Comparison of ENCODE assay signal across 1 cellular context in the genomic region with DNA sequence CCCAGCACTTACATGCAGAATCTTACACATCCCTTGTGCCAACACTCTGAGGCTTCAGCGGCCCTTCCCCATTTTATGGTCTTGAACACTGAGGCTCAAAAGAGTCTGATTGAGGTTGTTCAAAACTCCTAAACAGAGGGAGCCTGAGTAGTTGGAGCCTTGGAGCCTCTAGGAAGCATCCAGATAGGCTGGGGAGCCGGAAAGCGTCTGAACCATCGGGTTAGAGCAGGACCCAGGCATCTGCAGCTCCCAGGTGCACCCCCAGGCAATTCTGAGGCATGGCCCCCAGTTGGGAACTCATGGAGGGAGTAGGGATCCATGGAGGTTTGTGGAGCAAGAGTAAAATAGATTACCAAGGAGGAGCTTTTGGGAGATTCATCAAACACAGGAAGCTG.
TF ChIP-seq lines count a peak whose summit lies in the region.

No MANE protein-coding gene starts in this region.

TF ChIP-seq in HepG2, 621 proteins besides CTCF, POLR2A, EP300 and RAD21:
- TF ChIP-seq, protein P1, sequence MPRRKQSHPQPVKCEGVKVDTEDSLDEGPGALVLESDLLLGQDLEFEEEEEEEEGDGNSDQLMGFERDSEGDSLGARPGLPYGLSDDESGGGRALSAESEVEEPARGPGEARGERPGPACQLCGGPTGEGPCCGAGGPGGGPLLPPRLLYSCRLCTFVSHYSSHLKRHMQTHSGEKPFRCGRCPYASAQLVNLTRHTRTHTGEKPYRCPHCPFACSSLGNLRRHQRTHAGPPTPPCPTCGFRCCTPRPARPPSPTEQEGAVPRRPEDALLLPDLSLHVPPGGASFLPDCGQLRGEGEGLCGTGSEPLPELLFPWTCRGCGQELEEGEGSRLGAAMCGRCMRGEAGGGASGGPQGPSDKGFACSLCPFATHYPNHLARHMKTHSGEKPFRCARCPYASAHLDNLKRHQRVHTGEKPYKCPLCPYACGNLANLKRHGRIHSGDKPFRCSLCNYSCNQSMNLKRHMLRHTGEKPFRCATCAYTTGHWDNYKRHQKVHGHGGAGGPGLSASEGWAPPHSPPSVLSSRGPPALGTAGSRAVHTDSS (CRISPR knock-in tag; conservative IDR thresholded peaks at IDR 0.05), result no peak
- TF ChIP-seq ZNF629 (CRISPR knock-in tag; conservative IDR thresholded peaks at IDR 0.05) (peak; percentile 20; the same call in 1 of the 2 replicates), YEATS4 (CRISPR knock-in tag; IDR thresholded peaks at IDR 0.05; ENCODE audit: borderline replicate concordance) (no peak)
